ENCODE assay signal across 8 cellular contexts in the genomic region with DNA sequence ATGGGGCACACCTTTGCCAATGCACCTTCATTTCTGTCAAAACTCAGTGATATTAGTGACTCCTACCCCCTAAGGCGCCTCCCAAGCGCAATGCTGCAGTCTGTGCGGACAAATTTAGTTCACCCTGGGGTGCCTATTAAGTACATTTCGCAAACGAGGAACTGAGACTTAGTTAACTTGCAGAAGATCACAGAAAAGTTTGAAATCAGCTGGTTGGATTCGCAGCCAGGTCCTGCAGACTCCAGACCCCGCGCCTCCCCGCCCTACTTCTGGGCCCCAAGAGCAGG. TPM values are rescaled to one million over a fixed set of nuclear protein-coding genes. Genes with fewer than 3 reads are reported as not detected.
DNase-seq lines count a peak whose midpoint lies in the region; ATAC-seq and TF ChIP-seq lines count a peak whose summit lies in the region.

No MANE protein-coding gene starts in this region.

- peaks cover 6% of the 10 kb centered on the region; the same call in 1 of the 2 replicates for H4K20me1 ChIP-seq in OCI-LY7 (ENCODE audit: insufficient read depth, low read length)
- peaks cover 16% of the 10 kb centered on the region for H4K20me1 ChIP-seq in osteoblast (ENCODE audit: insufficient read depth, low read length)

- no TSS peak for BruUV-seq in OCI-LY7 (replicated peaks; lab: Mats Ljungman, UMichigan)

- H3K36me3 ChIP-seq in OCI-LY7 (ENCODE audit: insufficient read depth, low read length) (peaks cover 41% of the 10 kb centered on the region), endocrine pancreas (ENCODE audit: control insufficient read depth, insufficient read depth, low read length) (peaks cover 3% of the 10 kb centered on the region), osteoblast (ENCODE audit: insufficient read depth, low read length) (peaks cover 35% of the 10 kb centered on the region)

- ATAC-seq in HG02852 (IDR thresholded peaks at IDR 0.05; ENCODE audit: unreplicated experiment) = no peak

- TF ChIP-seq CTCF in OCI-LY7 (conservative IDR thresholded peaks at IDR 0.05; ENCODE audit: low read length) (no peak), osteoblast (IDR thresholded peaks at IDR 0.05; ENCODE audit: extremely low read depth, low read depth, low read length) (no peak)

- H3K27ac ChIP-seq in OCI-LY7 (ENCODE audit: low read depth, low read length, poor library complexity, severe bottlenecking) (peak overlapping the region; percentile 82), osteoblast (ENCODE audit: low read depth, low read length) (peak overlapping the region; percentile 89)

- peaks cover 16% of the 10 kb centered on the region; the same call in 1 of the 2 replicates for H3K79me2 ChIP-seq in OCI-LY7 (ENCODE audit: insufficient read depth, low read depth, low read length)
- H3K79me2 ChIP-seq in osteoblast (ENCODE audit: insufficient read depth, low read length) = peaks cover 28% of the 10 kb centered on the region

- H3K27me3 ChIP-seq in endocrine pancreas (ENCODE audit: control insufficient read depth, insufficient read depth, low read length) = no peaks in the 10 kb centered on the region
- H3K27me3 ChIP-seq in osteoblast (ENCODE audit: insufficient read depth, low read length) = no peaks in the 10 kb centered on the region

- H3K4me1 Mint-ChIP-seq in activated T-cell treated with anti-CD3 and anti-CD28 coated beads, Interleukin-2, amount 50 U/mL, for 24 hours (ENCODE audit: low read depth) = peaks cover 62% of the 10 kb centered on the region

- peak overlapping the region; percentile 76 for H3K4me3 ChIP-seq in OCI-LY7 (ENCODE audit: low read depth, low read length, poor library complexity, severe bottlenecking)
- peak overlapping the region; percentile 43 for H3K4me3 ChIP-seq in endocrine pancreas (ENCODE audit: control insufficient read depth, insufficient read depth, low read length)
- H3K4me3 ChIP-seq in osteoblast (ENCODE audit: insufficient read depth, low read length) = peak overlapping the region; percentile 90

- H3K27ac Mint-ChIP-seq in activated T-cell treated with anti-CD3 and anti-CD28 coated beads, Interleukin-2, amount 50 U/mL, for 24 hours = peak overlapping the region; percentile 98

- no peaks in the 10 kb centered on the region for H3K27me3 Mint-ChIP-seq in activated T-cell treated with anti-CD3 and anti-CD28 coated beads, Interleukin-2, amount 50 U/mL, for 24 hours

- peaks cover 32% of the 10 kb centered on the region for H3K4me1 ChIP-seq in OCI-LY7 (ENCODE audit: insufficient read depth, low read length, poor library complexity, severe bottlenecking)
- no peaks in the 10 kb centered on the region for H3K4me1 ChIP-seq in endocrine pancreas (ENCODE audit: control insufficient read depth, insufficient read depth, low read length)
- peaks cover 24% of the 10 kb centered on the region for H3K4me1 ChIP-seq in osteoblast (ENCODE audit: insufficient read depth, low read length)

- no peaks in the 10 kb centered on the region for H3K9me3 Mint-ChIP-seq in activated T-cell treated with anti-CD3 and anti-CD28 coated beads, Interleukin-2, amount 50 U/mL, for 24 hours

- H3K9ac ChIP-seq in endocrine pancreas (ENCODE audit: control insufficient read depth, insufficient read depth, low read length) = peak overlapping the region; percentile 82

- H2AFZ ChIP-seq in OCI-LY7 (ENCODE audit: low read length) = peak overlapping the region; percentile 31
- H2AFZ ChIP-seq in osteoblast (ENCODE audit: low read length) = peak overlapping the region; percentile 87

- POLR2A ChIA-PET in OCI-LY7 (lab: Charles Lee) (interaction anchor here (1.2 to 4.3 kb wide), 5 partner anchors 10 to 524 kb away, joined by 8 to 35 read pairs (median 12); a partner anchor contains a TSS), HEK293T (lab: Yijun Ruan, JAX) (interaction anchor here (1.0 to 2.6 kb wide), 8 partner anchors 9 to 205 kb away, joined by 3 to 12 read pairs (median 4); a partner anchor contains a TSS)

- no peak for DNase-seq in activated T-cell treated with anti-CD3 and anti-CD28 coated beads, Interleukin-2, amount 50 U/mL, for 24 hours
- no peak for DNase-seq in activated T-cell treated with anti-CD3 and anti-CD28 coated beads for 4 hours
- peak; percentile 69 for DNase-seq in OCI-LY7 (ENCODE audit: low spot score)
- DNase-seq in osteoblast (ENCODE audit: insufficient read length, low spot score, missing footprints) = no peak
- no peak for DNase-seq in HEK293T (ENCODE audit: extremely low spot score)
- DNase-seq in HCEC 1CT = no peak

- H3K9me2 ChIP-seq in OCI-LY7 (ENCODE audit: insufficient read depth, low read length) = no peaks in the 10 kb centered on the region

- peak overlapping the region; percentile 95 for H3K4me3 Mint-ChIP-seq in activated T-cell treated with anti-CD3 and anti-CD28 coated beads, Interleukin-2, amount 50 U/mL, for 24 hours

- peaks cover 55% of the 10 kb centered on the region for H3K36me3 Mint-ChIP-seq in activated T-cell treated with anti-CD3 and anti-CD28 coated beads, Interleukin-2, amount 50 U/mL, for 24 hours (ENCODE audit: low read depth)

- intact Hi-C loops in OCI-LY7 (cut with micrococcal nuclease; ENCODE audit: unreplicated experiment) = loop anchor here (1.0 to 10.0 kb wide), 6 partner anchors 41 to 812 kb away; a partner anchor contains a TSS

- CTCF ChIA-PET in OCI-LY7 (lab: Charles Lee; ENCODE audit: unreplicated experiment) (interaction anchor here (0.6 to 1.2 kb wide), 2 partner anchors 9 to 183 kb away, joined by 3 to 6 read pairs; no protein-coding TSS in a partner anchor), HEK293T (lab: Yijun Ruan, JAX) (interaction anchor here (0.9 to 1.4 kb wide), 2 partner anchors 9 to 10 kb away, joined by 4 to 5 read pairs; no protein-coding TSS in a partner anchor)

- peak overlapping the region; percentile 98 for H3K4me2 ChIP-seq in OCI-LY7 (ENCODE audit: low read length)
- peak overlapping the region; percentile 88 for H3K4me2 ChIP-seq in osteoblast (ENCODE audit: insufficient read depth, low read length)

- H3K9me3 ChIP-seq in OCI-LY7 (ENCODE audit: low read length) = no peaks in the 10 kb centered on the region
- H3K9me3 ChIP-seq in endocrine pancreas (ENCODE audit: control insufficient read depth, low read length) = no peaks in the 10 kb centered on the region
- no peaks in the 10 kb centered on the region for H3K9me3 ChIP-seq in osteoblast (ENCODE audit: low read depth, low read length)

TF ChIP-seq in HEK293T, 16 proteins besides CTCF, POLR2A, EP300 and RAD21:
- no peak for TF ChIP-seq BHLHE40 (IDR thresholded peaks at IDR 0.05; ENCODE audit: borderline replicate concordance)
- no peak for TF ChIP-seq FOXK2 (IDR thresholded peaks at IDR 0.05)
- no peak for TF ChIP-seq CTBP1 (IDR thresholded peaks at IDR 0.05; ENCODE audit: borderline replicate concordance)
- TF ChIP-seq L3MBTL2 (conservative IDR thresholded peaks at IDR 0.05) = no peak
- TF ChIP-seq SP1 (IDR thresholded peaks at IDR 0.05) = no peak
- no peak for TF ChIP-seq ZNF384 (IDR thresholded peaks at IDR 0.05)
- TF ChIP-seq, protein P1, sequence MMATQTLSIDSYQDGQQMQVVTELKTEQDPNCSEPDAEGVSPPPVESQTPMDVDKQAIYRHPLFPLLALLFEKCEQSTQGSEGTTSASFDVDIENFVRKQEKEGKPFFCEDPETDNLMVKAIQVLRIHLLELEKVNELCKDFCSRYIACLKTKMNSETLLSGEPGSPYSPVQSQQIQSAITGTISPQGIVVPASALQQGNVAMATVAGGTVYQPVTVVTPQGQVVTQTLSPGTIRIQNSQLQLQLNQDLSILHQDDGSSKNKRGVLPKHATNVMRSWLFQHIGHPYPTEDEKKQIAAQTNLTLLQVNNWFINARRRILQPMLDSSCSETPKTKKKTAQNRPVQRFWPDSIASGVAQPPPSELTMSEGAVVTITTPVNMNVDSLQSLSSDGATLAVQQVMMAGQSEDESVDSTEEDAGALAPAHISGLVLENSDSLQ (IDR thresholded peaks at IDR 0.05) = no peak
- no peak for TF ChIP-seq SUZ12 (IDR thresholded peaks at IDR 0.05)

RNA-seq across cellular contexts. Expression of a gene that starts 0.6 kb away (rescaled TPM):
- 64.0 and 69.4 TPM in 2 replicates for total RNA-seq in OCI-LY7 (2014; rRNA removed; shearing (Covaris generic))
- total RNA-seq in OCI-LY7 (2022) (81.9 and 85.0 TPM in 2 replicates), osteoblast (29.8 and 35.5 TPM in 2 replicates)

RNA-seq across cellular contexts. Expression of a gene that starts 22.0 kb away (rescaled TPM):
- 0.41 TPM in 1 of 2 replicates, not detected in the other for total RNA-seq in OCI-LY7 (2014; rRNA removed; shearing (Covaris generic))
- total RNA-seq in OCI-LY7 (2022) = 1.6 and 1.7 TPM in 2 replicates
- 13.8 and 14.1 TPM in 2 replicates for total RNA-seq in osteoblast

RNA-seq across cellular contexts. Expression of a gene that starts 41.4 kb away (rescaled TPM):
- total RNA-seq in OCI-LY7 (2014; rRNA removed; shearing (Covaris generic)) = 12.5 and 13.6 TPM in 2 replicates
- total RNA-seq in OCI-LY7 (2022) (17.1 and 24.7 TPM in 2 replicates), osteoblast (7.1 and 8.7 TPM in 2 replicates)
